Comparison of ENCODE assay signal across 16 cellular contexts in the genomic region with DNA sequence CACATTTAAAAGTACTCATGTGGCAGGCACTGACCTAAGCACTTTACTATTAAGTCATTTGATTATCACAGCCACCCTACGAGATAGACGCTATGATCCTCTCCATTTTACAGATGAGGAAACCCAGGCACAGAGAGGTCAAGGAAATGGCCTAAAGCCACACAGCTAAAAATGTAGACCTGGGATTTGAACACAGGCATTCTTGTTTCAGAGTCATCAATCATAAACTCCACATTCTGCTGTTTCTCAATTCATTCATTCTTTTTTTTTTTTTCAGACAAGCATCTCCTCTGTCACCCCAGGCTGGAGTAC. TPM values are rescaled to one million over a fixed set of nuclear protein-coding genes. Genes with fewer than 3 reads are reported as not detected.
DNase-seq lines count a peak whose midpoint lies in the region; ATAC-seq and TF ChIP-seq lines count a peak whose summit lies in the region.
"Had no signal": no experiment of that assay in that cellular context is flagged by ENCODE, and none has a peak within 500 bp of the region (broad histone marks: within the 10 kb centered on the region; RNA-seq: fewer than 3 reads in every experiment).

No MANE protein-coding gene starts in this region.

- H3K9ac ChIP-seq in fibroblast of lung (ENCODE audit: insufficient read depth, low read length): no peak overlapping the region

- peaks cover 77% of the 10 kb centered on the region for H3K79me2 ChIP-seq in fibroblast of lung (ENCODE audit: control insufficient read depth, insufficient read depth, low read length)

- no peak overlapping the region for H3K4me3 ChIP-seq in A673 (ENCODE audit: low read depth, low read length, poor library complexity, severe bottlenecking)
- peak overlapping the region; percentile 26 to 48; a peak in 3 of 4 replicates for H3K4me3 ChIP-seq in Panc1 (ENCODE audit: low read depth in 2 of 2, low read length in 2 of 2)
- H3K4me3 ChIP-seq in fibroblast of lung (replicated peaks in 1 of 4; ENCODE audit: control extremely low read depth in 1 of 4, insufficient read depth in 1 of 4, low read depth in 3 of 4, low read length in 4 of 4): no peak overlapping the region

- H3K4me1 ChIP-seq in A673 (ENCODE audit: insufficient read depth, low read length, poor library complexity, severe bottlenecking) (peaks cover 67% of the 10 kb centered on the region), Panc1 (ENCODE audit: control insufficient read depth, insufficient read depth, low read length) (peaks cover 89% of the 10 kb centered on the region), fibroblast of lung (ENCODE audit: control insufficient read depth, extremely low read depth, insufficient read depth, low read length) (peaks cover 50% of the 10 kb centered on the region)

- H3K36me3 Mint-ChIP-seq in progenitor cell of endocrine pancreas (ENCODE audit: insufficient read depth): peaks cover 21% of the 10 kb centered on the region
- H3K36me3 Mint-ChIP-seq: immature natural killer cell had no signal

- ATAC-seq in Panc1 (no peak), HG02885 (IDR thresholded peaks at IDR 0.05; ENCODE audit: poor library complexity, unreplicated experiment) (no peak), GM18502 (IDR thresholded peaks at IDR 0.05; ENCODE audit: poor library complexity, unreplicated experiment) (no peak)
- ATAC-seq: T-helper 17 cell had no signal

- DNase-seq in A673 (ENCODE audit: low spot score) (no peak), Panc1 (ENCODE audit: low read depth, low spot score) (no peak), fibroblast of lung (ENCODE audit: low read depth in 2 of 2) (no peak), progenitor cell of endocrine pancreas (ENCODE audit: low spot score, unreplicated experiment) (no peak), NCI-H1436 (lab: John Stamatoyannopoulos, UW) (no peak)
- DNase-seq in stimulated activated naive CD4-positive, alpha-beta T cell treated with Interleukin-2 at 50 U/mL for 16 hours (lab: John Stamatoyannopoulos, UW): no peak
- DNase-seq: activated CD4-positive, alpha-beta T cell treated with anti-CD3 and anti-CD28 coated beads for 48 hours; activated T-cell treated with anti-CD3 and anti-CD28 coated beads, Interleukin-2, amount 50 U/mL, for 24 hours; DMS53; immature natural killer cell; NCI-H1417 treated with DMSO at 0.1 percent for 48 hours; NCI-H446; OCI-M1; T-helper 17 cell had no signal

- H3K4me3 Mint-ChIP-seq in progenitor cell of endocrine pancreas (ENCODE audit: low read depth): no peak overlapping the region
- H3K4me3 Mint-ChIP-seq: activated T-cell treated with anti-CD3 and anti-CD28 coated beads, Interleukin-2, amount 50 U/mL, for 24 hours; immature natural killer cell; T-helper 17 cell had no signal

- H3K27me3 ChIP-seq in A673 (replicated peaks; ENCODE audit: insufficient read depth, low read depth, low read length, poor library complexity): no peaks in the 10 kb centered on the region
- no peaks in the 10 kb centered on the region for H3K27me3 ChIP-seq in Panc1 (ENCODE audit: control insufficient read depth, insufficient read depth, low read length)
- H3K27me3 ChIP-seq in fibroblast of lung (ENCODE audit: control insufficient read depth, insufficient read depth, low read length): no peaks in the 10 kb centered on the region

- H3K9me3 ChIP-seq in A673 (ENCODE audit: low read depth, low read length, poor library complexity, severe bottlenecking): no peaks in the 10 kb centered on the region
- H3K9me3 ChIP-seq in Panc1 (ENCODE audit: control insufficient read depth, insufficient read depth, low read depth, low read length): no peaks in the 10 kb centered on the region
- no peaks in the 10 kb centered on the region for H3K9me3 ChIP-seq in fibroblast of lung (ENCODE audit: control insufficient read depth, insufficient read depth, low read depth, low read length)

- in situ Hi-C loops in Panc1 (cut with HindIII; ENCODE audit: low pct_unique_long_range_greater_than_20kb, low sequenced_read_pairs): no loop called here

- H3K4me1 Mint-ChIP-seq in progenitor cell of endocrine pancreas (ENCODE audit: low read depth): peaks cover 45% of the 10 kb centered on the region

- H3K4me2 ChIP-seq in fibroblast of lung (ENCODE audit: extremely low read depth, insufficient read depth, low read length): no peak overlapping the region

- H3K27ac Mint-ChIP-seq in progenitor cell of endocrine pancreas: peak overlapping the region; percentile 98
- H3K27ac Mint-ChIP-seq: activated T-cell treated with anti-CD3 and anti-CD28 coated beads, Interleukin-2, amount 50 U/mL, for 24 hours; T-helper 17 cell had no signal

- CTCF ChIA-PET in A673 (lab: Charles Lee): no interaction called here
- CTCF ChIA-PET in Panc1 (lab: Charles Lee): interaction anchor here (1.2 kb wide), 1 partner anchor 69 kb away, joined by 3 read pairs; no protein-coding TSS in a partner anchor

- no TSS peak for BruUV-seq in A673 (replicated peaks; lab: Mats Ljungman, UMichigan)
- BruUV-seq in Panc1 (replicated peaks; lab: Mats Ljungman, UMichigan): no TSS peak

- no peak for TF ChIP-seq CTCF in A673 (conservative IDR thresholded peaks at IDR 0.05; ENCODE audit: low read depth, low read length)
- TF ChIP-seq CTCF in Panc1 (IDR thresholded peaks at IDR 0.05): no peak
- no peak for TF ChIP-seq CTCF in fibroblast of lung (conservative IDR thresholded peaks at IDR 0.05 in 1 of 2, IDR thresholded peaks at IDR 0.05 in 1 of 2; ENCODE audit: low read depth in 1 of 2, low read length in 2 of 2)
- TF ChIP-seq CTCF in progenitor cell of endocrine pancreas (IDR thresholded peaks at IDR 0.05; ENCODE audit: unreplicated experiment): no peak

- no peaks in the 10 kb centered on the region for H3K27me3 Mint-ChIP-seq in progenitor cell of endocrine pancreas
- H3K27me3 Mint-ChIP-seq: T-helper 17 cell had no signal

- no peak overlapping the region for H2AFZ ChIP-seq in fibroblast of lung (ENCODE audit: low read length)

- peak overlapping the region; percentile 87 for H3K27ac ChIP-seq in A673 (ENCODE audit: low read depth, low read length, poor library complexity, severe bottlenecking)
- peak overlapping the region; percentile 100 for H3K27ac ChIP-seq in Panc1 (ENCODE audit: low read length)
- H3K27ac ChIP-seq in fibroblast of lung (ENCODE audit: insufficient read depth, low read length): peak overlapping the region; percentile 97

- POLR2A ChIA-PET in A673 (lab: Charles Lee; ENCODE audit: low non-redundant PET): no interaction called here
- POLR2A ChIA-PET in Panc1 (lab: Charles Lee): interaction anchor here (0.7 to 2.8 kb wide), 5 partner anchors 9 to 64 kb away, joined by 3 to 7 read pairs (median 7); a partner anchor contains a TSS

- H3K36me3 ChIP-seq in A673 (ENCODE audit: insufficient read depth, low read length, poor library complexity, severe bottlenecking): peaks cover 52% of the 10 kb centered on the region
- peaks cover 17% of the 10 kb centered on the region for H3K36me3 ChIP-seq in Panc1 (ENCODE audit: control insufficient read depth, insufficient read depth, low read length)
- H3K36me3 ChIP-seq in fibroblast of lung (ENCODE audit: control insufficient read depth, insufficient read depth, low read length): peaks cover 43% of the 10 kb centered on the region

- H4K20me1 ChIP-seq in fibroblast of lung (ENCODE audit: control insufficient read depth, extremely low read depth, insufficient read depth, low read length): no peaks in the 10 kb centered on the region

- intact Hi-C loops in A673 (cut with micrococcal nuclease; ENCODE audit: unreplicated experiment) (no loop called here), Panc1 (cut with micrococcal nuclease; ENCODE audit: unreplicated experiment) (loop anchor here (5.0 kb wide), 1 partner anchor 35 kb away; no protein-coding TSS in a partner anchor)

- no peaks in the 10 kb centered on the region for H3K9me3 Mint-ChIP-seq in progenitor cell of endocrine pancreas (ENCODE audit: low read depth)
- H3K9me3 Mint-ChIP-seq: activated T-cell treated with anti-CD3 and anti-CD28 coated beads, Interleukin-2, amount 50 U/mL, for 24 hours; immature natural killer cell had no signal

RNA-seq across cellular contexts. Expression of a gene that starts 8.3 kb away (rescaled TPM):
- total RNA-seq in A673 (2021) (70.5 and 91.6 TPM in 2 replicates), Panc1 (2021; ENCODE audit: unreplicated experiment) (263 TPM), fibroblast of lung (21.1 and 24.6 TPM in 2 replicates), progenitor cell of endocrine pancreas (28.3 and 31.9 TPM in 2 replicates)
- polyA plus RNA-seq in Panc1 (2012; ENCODE audit: insufficient read length): 254 TPM
- 9.8 and 22.6 TPM in 2 replicates for polyA plus RNA-seq in fibroblast of lung
- polyA plus RNA-seq in fibroblast of lung (2012): 11.0 and 26.4 TPM in 2 replicates
- 46.5 and 99.3 TPM in 2 replicates for polyA minus RNA-seq in fibroblast of lung (ENCODE audit: low replicate concordance)
- total RNA-seq: T-helper 17 cell had no signal
- polyA plus RNA-seq: immature natural killer cell had no signal

Comparison
In these comparisons a context has a peak if more than half of its experiments do, and no peak if none do; other contexts are left out.
1. H3K4me3 ChIP-seq: peak in Panc1 (2 of 2); none in A673 (single experiment) and fibroblast of lung (0 of 4).
2. Peak in every context shown above with its lines, with median percentiles within 50 percentile points of each other: H3K27ac ChIP-seq.